In the genomic region with DNA sequence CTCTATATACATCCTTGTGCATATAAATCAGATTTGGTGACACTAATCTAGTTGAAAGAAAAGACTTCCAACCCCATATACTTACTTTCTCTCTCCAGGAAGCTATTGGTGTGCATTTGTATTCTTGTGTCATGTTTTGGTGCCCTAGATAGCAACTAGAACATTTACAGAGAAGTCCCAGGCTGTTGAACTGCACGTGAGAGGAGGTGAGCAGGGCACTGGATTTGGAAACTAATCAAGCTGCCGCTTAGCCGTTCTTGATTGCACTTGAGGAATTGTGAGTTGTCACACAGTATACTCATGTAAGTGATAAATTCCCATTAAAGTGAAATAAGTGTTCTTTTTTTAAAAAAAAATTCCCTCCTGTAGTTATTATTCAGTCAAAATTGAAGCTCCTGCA, we compare ENCODE assay signal across 2 cellular contexts.
TF ChIP-seq lines count a peak whose summit lies in the region.

No MANE protein-coding gene starts in this region.

TF ChIP-seq in liver, 16 proteins besides CTCF, POLR2A, EP300 and RAD21 (continued from another document):
- no peak for TF ChIP-seq ZBTB33 (IDR thresholded peaks at IDR 0.05)
TF ChIP-seq in liver: peak in this region for 1.

TF ChIP-seq in HepG2, 621 proteins besides CTCF, POLR2A, EP300 and RAD21 (continued from another document):
- TF ChIP-seq MTF1 (CRISPR knock-in tag; IDR thresholded peaks at IDR 0.05) (no peak), SMAD9 (CRISPR knock-in tag; IDR thresholded peaks at IDR 0.05) (no peak), SUZ12 (IDR thresholded peaks at IDR 0.05; ENCODE audit: low read depth, low read length) (no peak), SYNCRIP (IDR thresholded peaks at IDR 0.05; ENCODE audit: insufficient read depth, low read depth, low read length) (no peak), FLYWCH1 (CRISPR knock-in tag; IDR thresholded peaks at IDR 0.05) (no peak), EEA1 (CRISPR knock-in tag; IDR thresholded peaks at IDR 0.05; ENCODE audit: borderline replicate concordance) (no peak), HNRNPLL (IDR thresholded peaks at IDR 0.05; ENCODE audit: low read depth, low read length, poor library complexity, severe bottlenecking) (no peak), ZBTB20 (CRISPR knock-in tag; IDR thresholded peaks at IDR 0.05; ENCODE audit: borderline replicate concordance, low read depth) (no peak), HOXA5 (CRISPR knock-in tag; IDR thresholded peaks at IDR 0.05) (no peak), ZFAT (CRISPR knock-in tag; conservative IDR thresholded peaks at IDR 0.05) (no peak), PRMT3 (CRISPR knock-in tag; IDR thresholded peaks at IDR 0.05; ENCODE audit: borderline replicate concordance, low read depth) (no peak), AGO1 (IDR thresholded peaks at IDR 0.05; ENCODE audit: low read depth, low read length, poor library complexity, severe bottlenecking) (no peak)
- TF ChIP-seq, protein P1, sequence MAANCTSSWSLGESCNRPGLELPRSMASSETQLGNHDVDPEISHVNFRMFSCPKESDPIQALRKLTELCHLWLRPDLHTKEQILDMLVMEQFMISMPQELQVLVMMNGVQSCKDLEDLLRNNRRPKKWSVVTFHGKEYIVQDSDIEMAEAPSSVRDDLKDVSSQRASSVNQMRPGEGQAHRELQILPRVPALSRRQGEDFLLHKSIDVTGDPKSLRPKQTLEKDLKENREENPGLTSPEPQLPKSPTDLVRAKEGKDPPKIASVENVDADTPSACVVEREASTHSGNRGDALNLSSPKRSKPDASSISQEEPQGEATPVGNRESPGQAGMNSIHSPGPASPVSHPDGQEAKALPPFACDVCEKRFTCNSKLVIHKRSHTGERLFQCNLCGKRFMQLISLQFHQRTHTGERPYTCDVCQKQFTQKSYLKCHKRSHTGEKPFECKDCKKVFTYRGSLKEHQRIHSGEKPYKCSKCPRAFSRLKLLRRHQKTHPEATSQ (CRISPR knock-in tag; IDR thresholded peaks at IDR 0.05; ENCODE audit: borderline replicate concordance) = no peak
